In the genomic region with DNA sequence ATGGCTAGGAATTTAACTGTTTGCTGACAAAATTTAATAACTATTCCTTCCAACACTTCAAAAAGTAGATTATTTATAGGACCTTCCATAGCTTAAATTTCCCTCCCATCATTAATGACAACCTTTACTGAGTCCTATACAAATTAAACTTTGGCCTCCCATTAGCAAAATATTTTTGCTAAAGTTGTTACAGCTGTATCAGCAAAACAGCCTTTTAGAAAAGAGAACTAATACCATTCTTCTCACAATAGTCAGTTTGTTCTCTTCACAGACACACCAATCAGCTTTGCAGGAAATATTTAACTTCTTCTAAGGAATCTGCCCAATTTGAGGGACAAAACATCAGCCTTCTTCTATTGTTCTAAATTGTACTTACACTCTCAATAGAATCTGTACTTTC, we compare ENCODE assay signal across 27 cellular contexts.
"Had no signal": no experiment of that assay in that cellular context is flagged by ENCODE, and none has a peak within 500 bp of the region (broad histone marks: within the 10 kb centered on the region; RNA-seq: fewer than 3 reads in every experiment).

No MANE protein-coding gene starts in this region.

- ATAC-seq: stimulated activated effector memory CD8-positive, alpha-beta T cell treated with anti-CD3 and anti-CD28 coated beads, Interleukin-12 subunit alpha, Interleukin-12 subunit beta, amount 100 ng/mL, for 72 hours; stimulated activated memory B cell treated with anti-CD40 and anti-IgM and Interleukin-4, amounts not matched to agents 10 μg/mL and 1 μg/mL and 100 μg/mL, for 72 hours; stimulated activated naive B cell treated with anti-CD40 and anti-IgM and Interleukin-4, amounts not matched to agents 10 μg/mL and 1 μg/mL and 100 μg/mL, for 72 hours; stimulated activated naive CD8-positive, alpha-beta T cell treated with anti-CD3 and anti-CD28 coated beads, Interleukin-15, amount 100 ng/mL, for 72 hours; stimulated activated naive CD8-positive, alpha-beta T cell treated with anti-CD3 and anti-CD28 coated beads, Interleukin-15, Interleukin-2, amounts not matched to agents 100 U/mL and 50 U/mL, for 24 hours; upper lobe of right lung had no signal

- H3K27me3 ChIP-seq: testis, thyroid gland, tibial nerve, transverse colon, upper lobe of left lung, uterus, vagina had no signal

- DNase-seq: stimulated activated CD4-positive, alpha-beta T cell treated with anti-CD3 and anti-CD28 coated beads, Interleukin-2, amount 100 ng/mL, for 48 hours; stimulated activated CD4-positive, alpha-beta T cell treated with anti-CD3 and anti-CD28 coated beads, Interleukin-4, amount 100 ng/mL, for 1 hour; stimulated activated CD4-positive, alpha-beta T cell treated with anti-CD3 and anti-CD28 coated beads, Interleukin-4, amount 100 ng/mL, for 24 hours; stimulated activated CD4-positive, alpha-beta T cell treated with anti-CD3 and anti-CD28 coated beads, Interleukin-4, amount 100 ng/mL, for 4 hours; stimulated activated CD8-positive, alpha-beta memory T cell treated with anti-CD3 and anti-CD28 coated beads, Interleukin-4, amount 100 ng/mL, for 48 hours; stimulated activated naive B cell treated with anti-CD40 and anti-IgM and Interleukin-4, amounts not matched to agents 10 μg/mL and 1 μg/mL and 100 μg/mL, for 72 hours; stimulated activated naive CD4-positive, alpha-beta T cell; stimulated activated naive CD4-positive, alpha-beta T cell treated with Interleukin-2 at 50 U/mL for 16 hours; stimulated activated naive CD8-positive, alpha-beta T cell treated with anti-CD3 and anti-CD28 coated beads, Interleukin-15, amount 100 ng/mL, for 72 hours; stimulated activated naive CD8-positive, alpha-beta T cell treated with anti-CD3 and anti-CD28 coated beads, Interleukin-15, Interleukin-2, amounts not matched to agents 100 U/mL and 50 U/mL, for 24 hours; stomach; substantia nigra; testis; thyroid gland; tibial artery; transverse colon; trophoblast cell; upper lobe of left lung; upper lobe of right lung; uterus had no signal

- FAIRE-seq: urothelium cell line had no signal

- H3K9me3 ChIP-seq: stomach, suprapubic skin, testis, thoracic aorta, thyroid gland, upper lobe of left lung, upper lobe of right lung, uterus, vagina had no signal

- H3K4me3 ChIP-seq: stomach, suprapubic skin, testis, thoracic aorta, thyroid gland, tibial artery, tibial nerve, transverse colon, upper lobe of left lung, upper lobe of right lung, uterus, vagina had no signal

- H3K4me1 ChIP-seq: stomach, suprapubic skin, testis, thyroid gland, tibial artery, tibial nerve, transverse colon, upper lobe of left lung, upper lobe of right lung, uterus, vagina had no signal

- H3K27ac ChIP-seq: stomach, suprapubic skin, testis, thoracic aorta, thyroid gland, tibial artery, tibial nerve, transverse colon, upper lobe of left lung, upper lobe of right lung, uterus, vagina had no signal

- H3K36me3 ChIP-seq: stomach, suprapubic skin, thoracic aorta, thyroid gland, tibial artery, tibial nerve, transverse colon, upper lobe of left lung, upper lobe of right lung, uterus, vagina had no signal
